In the genomic region with DNA sequence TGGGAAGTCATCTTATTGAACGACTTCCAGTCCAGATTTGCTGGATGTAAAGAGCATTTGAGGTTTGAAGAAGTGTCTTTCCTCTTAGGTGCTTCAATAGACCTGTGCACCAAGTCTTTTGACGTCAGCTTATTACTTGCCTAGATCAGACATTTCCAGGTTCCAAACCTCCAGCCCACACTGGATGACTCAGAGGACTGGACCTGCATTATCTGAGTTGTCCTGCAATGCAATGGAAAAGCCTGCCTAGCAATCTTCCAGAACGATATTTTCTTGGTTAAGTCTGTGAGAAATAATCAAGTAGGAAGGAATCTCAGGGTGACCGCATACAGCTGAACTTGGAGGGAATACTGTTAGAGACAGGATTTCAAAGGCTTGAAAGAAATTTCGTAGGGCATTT, we compare ENCODE assay signal across 1 cellular context.
TF ChIP-seq lines count a peak whose summit lies in the region.

No MANE protein-coding gene starts in this region.

TF ChIP-seq in GM23338, 12 proteins besides CTCF, POLR2A, EP300 and RAD21 (continued from another document):
- TF ChIP-seq EZH2phosphoT487 (IDR thresholded peaks at IDR 0.05; ENCODE audit: unreplicated experiment) (no peak), POLR2AphosphoS5 (IDR thresholded peaks at IDR 0.05; ENCODE audit: low read depth) (no peak)
